7 cellular contexts compared by ENCODE assay signal in the genomic region with DNA sequence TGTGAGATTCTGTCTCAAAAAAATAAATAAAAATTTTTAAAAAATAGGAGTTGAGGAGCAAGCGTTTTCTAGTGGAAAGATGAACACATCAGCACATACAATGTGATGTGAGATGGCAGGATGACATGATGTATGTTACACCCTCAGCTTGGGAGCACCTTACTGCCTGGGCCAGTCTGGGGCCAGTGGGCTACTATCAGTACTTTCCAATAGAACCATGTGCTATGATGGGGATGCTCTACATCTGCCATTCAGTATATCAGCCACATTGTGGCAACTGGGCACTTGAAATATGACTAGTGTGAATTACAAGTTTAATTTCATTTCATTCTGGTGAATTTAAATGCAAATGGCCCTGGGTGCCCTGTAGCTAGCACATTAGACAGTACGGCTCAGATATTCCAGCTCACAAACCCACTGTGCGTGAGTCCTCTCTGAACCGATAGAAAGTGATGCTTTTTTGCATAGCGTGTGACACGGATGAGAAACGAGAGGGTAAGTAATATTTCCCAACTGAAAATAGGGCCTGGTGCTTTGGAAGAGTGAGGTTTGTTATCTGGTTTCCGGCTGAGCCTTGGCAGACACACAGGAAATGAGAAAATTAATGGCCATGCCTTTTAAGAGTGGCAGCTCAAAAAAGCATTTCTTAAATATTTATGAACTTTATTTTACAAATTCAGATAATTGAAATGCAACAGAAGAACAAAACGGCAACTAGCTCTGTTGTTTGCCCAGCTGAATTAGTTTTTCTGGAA.
DNase-seq lines count a peak whose midpoint lies in the region; ATAC-seq and TF ChIP-seq lines count a peak whose summit lies in the region.

No MANE protein-coding gene starts in this region.

- H3K9me3 ChIP-seq in heart right ventricle = no peaks in the 10 kb centered on the region

- ATAC-seq in GM18861 (IDR thresholded peaks at IDR 0.05; ENCODE audit: unreplicated experiment) (peak; percentile 65), HG02938 (IDR thresholded peaks at IDR 0.05; ENCODE audit: unreplicated experiment) (peak; percentile 75), heart right ventricle (peak in 6 of 8 donors; percentile 33 to 61 (median 43)), HG02870 (IDR thresholded peaks at IDR 0.05; ENCODE audit: unreplicated experiment) (no peak)

- H3K4me3 ChIP-seq in heart right ventricle = no peak overlapping the region

- peaks cover 0 to 75% (median 14%) of the 10 kb centered on the region in 9 donors for H3K36me3 ChIP-seq in heart right ventricle

- WGBS in heart right ventricle, 2 donors = 26 to 38% methylated on average over 9 of the region's 9 CpGs

- no peak for TF ChIP-seq CTCF in heart right ventricle (IDR thresholded peaks at IDR 0.05)

- DNase-seq in SHP77 (lab: John Stamatoyannopoulos, UW) = peak; percentile 73 to 80
- DNase-seq in heart right ventricle = no peak
- no peak for DNase-seq in iPS-NIHi7 (ENCODE audit: extremely low spot score)
- no peak for DNase-seq in GOT3 (lab: John Stamatoyannopoulos, UW)

- intact Hi-C loops in heart right ventricle (cut with DNase I) = no loop called here

- H3K4me1 ChIP-seq in heart right ventricle = peaks cover 8 to 38% (median 20%) of the 10 kb centered on the region in 9 donors

- no peaks in the 10 kb centered on the region for H3K27me3 ChIP-seq in heart right ventricle

- peak overlapping the region in 8 of 10 donors; percentile 29 to 71 (median 57) for H3K27ac ChIP-seq in heart right ventricle

Comparison
In these comparisons a context has a peak if more than half of its experiments do, and no peak if none do; other contexts are left out.
1. DNase-seq: peak in SHP77 (2 of 2); none in heart right ventricle (0 of 2), iPS-NIHi7 (single experiment) and GOT3 (single experiment).